ENCODE assay signal across 1 cellular context in genomic region chr7:99693427-99694200, GRCh38.
TF ChIP-seq lines count a peak whose summit lies in the region.

No MANE protein-coding gene starts in this region.

TF ChIP-seq in HepG2, 621 proteins besides CTCF, POLR2A, EP300 and RAD21 (continued from another document and continues in another):
- TF ChIP-seq ZXDC (CRISPR knock-in tag; IDR thresholded peaks at IDR 0.05) (no peak), SCMH1 (CRISPR knock-in tag; IDR thresholded peaks at IDR 0.05; ENCODE audit: borderline replicate concordance) (no peak), ZSCAN21 (CRISPR knock-in tag; IDR thresholded peaks at IDR 0.05; ENCODE audit: borderline replicate concordance) (peak; percentile 70; the same call in 1 of the 2 replicates), ZKSCAN5 (CRISPR knock-in tag; IDR thresholded peaks at IDR 0.05) (no peak), ZNF746 (CRISPR knock-in tag; IDR thresholded peaks at IDR 0.05) (no peak), ZBTB26 (CRISPR knock-in tag; IDR thresholded peaks at IDR 0.05; ENCODE audit: borderline replicate concordance) (0 out of 2 replicates have a peak, but pooled peaks have one; percentile 39), RELA (CRISPR knock-in tag; IDR thresholded peaks at IDR 0.05) (no peak), BRCA1 (CRISPR knock-in tag; IDR thresholded peaks at IDR 0.05) (no peak), GTF3A (CRISPR knock-in tag; conservative IDR thresholded peaks at IDR 0.05) (no peak), MNT (IDR thresholded peaks at IDR 0.05) (no peak), JARID2 (CRISPR knock-in tag; IDR thresholded peaks at IDR 0.05; ENCODE audit: insufficient replicate concordance) (no peak), ZMYM2 (CRISPR knock-in tag; IDR thresholded peaks at IDR 0.05) (0 out of 2 replicates have a peak, but pooled peaks have one; percentile 44), ZNF292 (CRISPR knock-in tag; IDR thresholded peaks at IDR 0.05; ENCODE audit: borderline replicate concordance, low read depth) (peak; percentile 99; the same call in 1 of the 2 replicates), ZNF816 (CRISPR knock-in tag; IDR thresholded peaks at IDR 0.05; ENCODE audit: borderline replicate concordance) (no peak), ZNF143 (CRISPR knock-in tag; IDR thresholded peaks at IDR 0.05) (peak; percentile 24; the same call in 1 of the 2 replicates), MXD1 (CRISPR knock-in tag; IDR thresholded peaks at IDR 0.05) (no peak), CC2D1A (CRISPR knock-in tag; IDR thresholded peaks at IDR 0.05) (no peak; the same call in 1 of the 2 replicates), ZNF296 (CRISPR knock-in tag; conservative IDR thresholded peaks at IDR 0.05) (no peak), ZFY (CRISPR knock-in tag; IDR thresholded peaks at IDR 0.05) (peak; percentile 93), CHD4 (IDR thresholded peaks at IDR 0.05; ENCODE audit: borderline replicate concordance, low read length) (no peak), ZNF709 (CRISPR knock-in tag; IDR thresholded peaks at IDR 0.05) (0 out of 2 replicates have a peak, but pooled peaks have one; percentile 56), KLF9 (CRISPR knock-in tag; IDR thresholded peaks at IDR 0.05; ENCODE audit: low read depth) (peak; percentile 73; the same call in 1 of the 2 replicates), GABPB1 (CRISPR knock-in tag; IDR thresholded peaks at IDR 0.05) (peak; percentile 21; the same call in 1 of the 2 replicates), ZNF580 (CRISPR knock-in tag; IDR thresholded peaks at IDR 0.05; ENCODE audit: borderline replicate concordance, low read depth) (peak; percentile 71; the same call in 1 of the 2 replicates), POGZ (CRISPR knock-in tag; IDR thresholded peaks at IDR 0.05) (peak; percentile 70), HIVEP1 (CRISPR knock-in tag; IDR thresholded peaks at IDR 0.05) (no peak), PRDM15 (CRISPR knock-in tag; IDR thresholded peaks at IDR 0.05) (0 out of 2 replicates have a peak, but pooled peaks have one; percentile 50), ETV6 (CRISPR knock-in tag; conservative IDR thresholded peaks at IDR 0.05) (no peak), ZNF567 (CRISPR knock-in tag; IDR thresholded peaks at IDR 0.05; ENCODE audit: borderline replicate concordance) (no peak), GRHL1 (CRISPR knock-in tag; conservative IDR thresholded peaks at IDR 0.05) (no peak), PAX8 (CRISPR knock-in tag; IDR thresholded peaks at IDR 0.05; ENCODE audit: borderline replicate concordance) (no peak), FOXK2 (IDR thresholded peaks at IDR 0.05) (peak; percentile 7; the same call in 1 of the 2 replicates), HNF4A (CRISPR knock-in tag; IDR thresholded peaks at IDR 0.05) (peak; percentile 54), ZBTB44 (CRISPR knock-in tag; IDR thresholded peaks at IDR 0.05) (no peak), ZBTB43 (CRISPR knock-in tag; conservative IDR thresholded peaks at IDR 0.05) (peak; percentile 85), ATF4 (CRISPR knock-in tag; IDR thresholded peaks at IDR 0.05) (0 out of 4 replicates have a peak, but pooled peaks of 1 of the 2 experiments have one; percentile 21), ZNF605 (CRISPR knock-in tag; IDR thresholded peaks at IDR 0.05) (peak; percentile 95), KDM4B (CRISPR knock-in tag; IDR thresholded peaks at IDR 0.05) (no peak), MBD4 (IDR thresholded peaks at IDR 0.05; ENCODE audit: borderline replicate concordance, low read length) (no peak), ATRX (CRISPR knock-in tag; IDR thresholded peaks at IDR 0.05; ENCODE audit: borderline replicate concordance) (no peak), STAG1 (CRISPR knock-in tag; IDR thresholded peaks at IDR 0.05) (0 out of 2 replicates have a peak, but pooled peaks have one; percentile 30), NRL (CRISPR knock-in tag; IDR thresholded peaks at IDR 0.05; ENCODE audit: borderline replicate concordance) (peak; percentile 87), ZNF878 (CRISPR knock-in tag; IDR thresholded peaks at IDR 0.05) (no peak), ZMAT3 (CRISPR knock-in tag; conservative IDR thresholded peaks at IDR 0.05) (peak; percentile 87; the same call in 1 of the 2 replicates), HINFP (CRISPR knock-in tag; IDR thresholded peaks at IDR 0.05; ENCODE audit: low read depth) (peak; percentile 87), ASH2L (IDR thresholded peaks at IDR 0.05; ENCODE audit: insufficient read length, low read depth, low read length) (no peak), MIER3 (CRISPR knock-in tag; IDR thresholded peaks at IDR 0.05; ENCODE audit: borderline replicate concordance) (peak; percentile 77; the same call in 1 of the 2 replicates), ZBTB38 (CRISPR knock-in tag; IDR thresholded peaks at IDR 0.05) (peak; percentile 64), HNRNPH1 (optimal IDR thresholded peaks at IDR 0.05; ENCODE audit: low read depth, low read length) (no peak), HES4 (CRISPR knock-in tag; IDR thresholded peaks at IDR 0.05; ENCODE audit: borderline replicate concordance) (no peak)
